In the genomic region with DNA sequence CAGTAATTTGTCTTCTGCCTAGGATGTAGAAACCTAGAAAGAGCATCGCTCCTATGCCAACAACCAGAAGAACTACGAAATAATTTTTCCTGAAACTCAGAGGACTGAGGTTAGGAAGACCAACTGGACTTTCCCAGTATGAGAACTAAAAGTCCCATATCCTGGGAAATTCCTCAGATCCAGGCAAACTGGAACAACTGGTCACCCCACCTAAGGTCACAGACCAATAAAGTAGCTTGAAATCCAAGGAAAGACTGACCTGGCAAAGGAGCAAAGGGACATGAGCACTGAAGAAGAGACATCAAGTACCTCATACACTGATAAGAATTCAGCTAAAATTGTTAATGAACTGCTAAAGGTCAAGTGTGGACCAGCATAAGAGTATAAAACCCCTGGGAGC, we compare ENCODE assay signal across 18 cellular contexts. TPM values are rescaled to one million over a fixed set of nuclear protein-coding genes. Genes with fewer than 3 reads are reported as not detected.
A peak's percentile ranks its signal among the peaks of the same experiment; 100 is the strongest.
DNase-seq lines count a peak whose midpoint lies in the region; ATAC-seq and TF ChIP-seq lines count a peak whose summit lies in the region.
"Had no signal": no experiment of that assay in that cellular context is flagged by ENCODE, and none has a peak within 500 bp of the region (broad histone marks: within the 10 kb centered on the region; RNA-seq: fewer than 3 reads in every experiment).

No MANE protein-coding gene starts in this region.

- peaks cover 32% of the 10 kb centered on the region for H3K9me3 Mint-ChIP-seq in activated CD4-positive, alpha-beta T cell treated with anti-CD3 and anti-CD28 coated beads, Interleukin-2, amount 10 ng/mL, durations not matched to agents 24 days and 14 days
- H3K9me3 Mint-ChIP-seq in memory B cell, result peaks cover 5% of the 10 kb centered on the region

- H3K4me3 ChIP-seq in LNCaP clone FGC (ENCODE audit: low read depth, low read length), result no peak overlapping the region
- H3K4me3 ChIP-seq: Peyer's patch, SJSA1 had no signal

- H3K36me3 Mint-ChIP-seq in activated CD4-positive, alpha-beta T cell treated with anti-CD3 and anti-CD28 coated beads, Interleukin-2, amount 10 ng/mL, durations not matched to agents 24 days and 14 days (ENCODE audit: low read depth), result peaks cover 57% of the 10 kb centered on the region
- peaks cover 13% of the 10 kb centered on the region for H3K36me3 Mint-ChIP-seq in memory B cell

- no peak for TF ChIP-seq CTCF in LNCaP clone FGC (IDR thresholded peaks at IDR 0.05; ENCODE audit: control insufficient read depth, extremely low read depth, insufficient read depth)

- no peak for ATAC-seq in memory B cell (ENCODE audit: low read depth)
- ATAC-seq: HepG2 had no signal

- peak overlapping the region; percentile 8 for H3K27ac Mint-ChIP-seq in activated CD4-positive, alpha-beta T cell treated with anti-CD3 and anti-CD28 coated beads, Interleukin-2, amount 10 ng/mL, durations not matched to agents 24 days and 14 days
- peak overlapping the region; percentile 98 for H3K27ac Mint-ChIP-seq in memory B cell

- no peak for DNase-seq in activated CD4-positive, alpha-beta T cell treated with anti-CD3 and anti-CD28 coated beads, Interleukin-2, amount 10 ng/mL, durations not matched to agents 24 days and 14 days
- DNase-seq in activated CD4-positive, alpha-beta T cell treated with anti-CD3 and anti-CD28 coated beads for 1 hour, result no peak
- DNase-seq in LNCaP clone FGC (ENCODE audit: low read depth) (peak; percentile 37), memory B cell (ENCODE audit: low spot score in 2 of 2) (no peak), NCI-H1436 (lab: John Stamatoyannopoulos, UW) (no peak), superior temporal gyrus (ENCODE audit: extremely low spot score) (no peak), NCI-H524 treated with DMSO at 0.1 percent for 48 hours (lab: John Stamatoyannopoulos, UW) (no peak)
- DNase-seq: BE2C; CD8-positive, alpha-beta memory T cell; H7; KG1; NCI-H1417; NCI-H2029; NCI-H2171 treated with DMSO at 0.1 percent for 48 hours; NCI-H446; Peyer's patch had no signal

- intact Hi-C loops in activated CD4-positive, alpha-beta T cell treated with anti-CD3 and anti-CD28 coated beads, Interleukin-2, amount 10 ng/mL, durations not matched to agents 24 days and 14 days (cut with micrococcal nuclease), result no loop called here

- no peaks in the 10 kb centered on the region for H3K27me3 Mint-ChIP-seq in activated CD4-positive, alpha-beta T cell treated with anti-CD3 and anti-CD28 coated beads, Interleukin-2, amount 10 ng/mL, durations not matched to agents 24 days and 14 days
- no peaks in the 10 kb centered on the region for H3K27me3 Mint-ChIP-seq in memory B cell
- H3K27me3 Mint-ChIP-seq: CD8-positive, alpha-beta memory T cell had no signal

- H3K4me1 Mint-ChIP-seq in activated CD4-positive, alpha-beta T cell treated with anti-CD3 and anti-CD28 coated beads, Interleukin-2, amount 10 ng/mL, durations not matched to agents 24 days and 14 days, result peaks cover 44% of the 10 kb centered on the region
- H3K4me1 Mint-ChIP-seq in memory B cell, result peaks cover 24% of the 10 kb centered on the region

- no peak overlapping the region for H3K4me3 Mint-ChIP-seq in activated CD4-positive, alpha-beta T cell treated with anti-CD3 and anti-CD28 coated beads, Interleukin-2, amount 10 ng/mL, durations not matched to agents 24 days and 14 days
- no peak overlapping the region for H3K4me3 Mint-ChIP-seq in memory B cell
- H3K4me3 Mint-ChIP-seq: CD8-positive, alpha-beta memory T cell had no signal

RNA-seq across cellular contexts. Expression of gene RPL39L, which starts 6.6 kb away (rescaled TPM):
- total RNA-seq in activated CD4-positive, alpha-beta T cell treated with anti-CD3 and anti-CD28 coated beads, Interleukin-2, amount 10 ng/mL, durations not matched to agents 24 days and 14 days, result 10.4 and 11.7 TPM in 2 replicates
- total RNA-seq: HepG2 had no signal
